ENCODE assay signal across 7 cellular contexts in the genomic region with DNA sequence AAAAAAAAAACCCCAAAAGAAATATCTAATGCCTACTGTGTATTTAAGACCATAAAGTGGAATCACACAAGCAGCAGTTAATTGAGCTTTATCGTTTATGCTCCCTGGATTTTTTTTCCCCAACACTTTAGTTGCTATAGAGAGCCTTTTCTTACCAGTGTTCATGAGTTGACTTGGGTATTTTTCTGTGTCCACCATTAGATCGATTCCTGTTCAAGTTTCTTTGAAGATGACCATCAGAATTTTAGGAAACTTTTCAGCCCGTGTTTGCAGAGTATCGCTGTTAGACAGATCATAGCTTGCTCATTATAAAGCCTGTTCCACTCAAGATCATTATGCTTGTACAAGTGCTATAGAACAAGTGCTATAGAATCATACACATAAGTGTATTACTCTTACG. TPM values are rescaled to one million over a fixed set of nuclear protein-coding genes. Genes with fewer than 3 reads are reported as not detected.
DNase-seq lines count a peak whose midpoint lies in the region; ATAC-seq and TF ChIP-seq lines count a peak whose summit lies in the region.

No MANE protein-coding gene starts in this region.

- no peaks in the 10 kb centered on the region for H3K4me1 ChIP-seq in right cardiac atrium (ENCODE audit: control insufficient read depth, insufficient read depth, low read length)

- peak; percentile 1 for ATAC-seq in GM21825 (IDR thresholded peaks at IDR 0.05; ENCODE audit: unreplicated experiment)
- peak; percentile 9 for ATAC-seq in SK-N-SH treated with all-trans-retinoic acid at 6 μM for 48 hours
- ATAC-seq in right cardiac atrium, result no peak
- ATAC-seq in stimulated activated naive CD8-positive, alpha-beta T cell treated with anti-CD3 and anti-CD28 coated beads, Interleukin-15, amount 100 ng/mL, for 72 hours, result no peak
- no peak for ATAC-seq in HG02884 (IDR thresholded peaks at IDR 0.05; ENCODE audit: unreplicated experiment)

- intact Hi-C loops in right cardiac atrium (cut with DNase I), result no loop called here

- H3K4me1 Mint-ChIP-seq in stimulated activated naive CD8-positive, alpha-beta T cell treated with anti-CD3 and anti-CD28 coated beads, Interleukin-15, amount 100 ng/mL, for 72 hours, result peaks cover 23% of the 10 kb centered on the region

- H3K27me3 ChIP-seq in right cardiac atrium (ENCODE audit: control insufficient read depth, insufficient read depth), result no peaks in the 10 kb centered on the region

- H3K4me3 Mint-ChIP-seq in stimulated activated naive CD8-positive, alpha-beta T cell treated with anti-CD3 and anti-CD28 coated beads, Interleukin-15, amount 100 ng/mL, for 72 hours, result peak overlapping the region; percentile 80 to 81

- H3K27ac Mint-ChIP-seq in stimulated activated naive CD8-positive, alpha-beta T cell treated with anti-CD3 and anti-CD28 coated beads, Interleukin-15, amount 100 ng/mL, for 72 hours, result no peak overlapping the region

- H3K9me3 ChIP-seq in right cardiac atrium (ENCODE audit: control insufficient read depth, low read length), result no peaks in the 10 kb centered on the region

- whole genome bisulfite sequencing in right cardiac atrium, result 25% methylated on average over 5 of the region's 5 CpGs

- H3K9me3 Mint-ChIP-seq in stimulated activated naive CD8-positive, alpha-beta T cell treated with anti-CD3 and anti-CD28 coated beads, Interleukin-15, amount 100 ng/mL, for 72 hours, result no peaks in the 10 kb centered on the region

- peak overlapping the region; percentile 98 for H3K4me3 ChIP-seq in right cardiac atrium (ENCODE audit: low read length)

- H3K27ac ChIP-seq in right cardiac atrium (ENCODE audit: low read length), result no peak overlapping the region

- no peaks in the 10 kb centered on the region for H3K27me3 Mint-ChIP-seq in stimulated activated naive CD8-positive, alpha-beta T cell treated with anti-CD3 and anti-CD28 coated beads, Interleukin-15, amount 100 ng/mL, for 72 hours

- DNase-seq in right cardiac atrium (no peak), NCI-H2029 treated with DMSO at 0.1 percent for 48 hours (lab: John Stamatoyannopoulos, UW) (no peak)
- no peak for DNase-seq in stimulated activated naive CD8-positive, alpha-beta T cell treated with anti-CD3 and anti-CD28 coated beads, Interleukin-15, amount 100 ng/mL, for 72 hours
- no peak for DNase-seq in effector CD8-positive, alpha-beta T cell (lab: John Stamatoyannopoulos, UW)

TF ChIP-seq in SK-N-SH treated with all-trans-retinoic acid at 6 μM for 48 hours, 23 proteins besides CTCF, POLR2A, EP300 and RAD21:
- TF ChIP-seq ARNTL (CRISPR knock-in tag; IDR thresholded peaks at IDR 0.05; ENCODE audit: borderline replicate concordance, low read depth) (no peak), TCF4 (CRISPR knock-in tag; IDR thresholded peaks at IDR 0.05; ENCODE audit: borderline replicate concordance) (no peak), CSDC2 (CRISPR knock-in tag; IDR thresholded peaks at IDR 0.05) (no peak), ISL1 (CRISPR knock-in tag; IDR thresholded peaks at IDR 0.05) (no peak)

RNA-seq across cellular contexts. Expression of a gene that starts 1.5 kb away (rescaled TPM):
- 10 to 100 TPM; 12.3 to 16.8 (median 14.9) TPM for total RNA-seq in right cardiac atrium
- 4.6 TPM for polyA plus RNA-seq in right cardiac atrium

Comparison
In these comparisons a context has a peak if more than half of its experiments do, and no peak if none do; other contexts are left out.
1. ATAC-seq: peak in GM21825 (single experiment) and SK-N-SH treated with all-trans-retinoic acid at 6 μM for 48 hours (single experiment); none in right cardiac atrium (0 of 2), stimulated activated naive CD8-positive, alpha-beta T cell treated with anti-CD3 and anti-CD28 coated beads, Interleukin-15, amount 100 ng/mL, for 72 hours (single experiment) and HG02884 (single experiment).